20 cellular contexts compared by ENCODE assay signal in the genomic region with DNA sequence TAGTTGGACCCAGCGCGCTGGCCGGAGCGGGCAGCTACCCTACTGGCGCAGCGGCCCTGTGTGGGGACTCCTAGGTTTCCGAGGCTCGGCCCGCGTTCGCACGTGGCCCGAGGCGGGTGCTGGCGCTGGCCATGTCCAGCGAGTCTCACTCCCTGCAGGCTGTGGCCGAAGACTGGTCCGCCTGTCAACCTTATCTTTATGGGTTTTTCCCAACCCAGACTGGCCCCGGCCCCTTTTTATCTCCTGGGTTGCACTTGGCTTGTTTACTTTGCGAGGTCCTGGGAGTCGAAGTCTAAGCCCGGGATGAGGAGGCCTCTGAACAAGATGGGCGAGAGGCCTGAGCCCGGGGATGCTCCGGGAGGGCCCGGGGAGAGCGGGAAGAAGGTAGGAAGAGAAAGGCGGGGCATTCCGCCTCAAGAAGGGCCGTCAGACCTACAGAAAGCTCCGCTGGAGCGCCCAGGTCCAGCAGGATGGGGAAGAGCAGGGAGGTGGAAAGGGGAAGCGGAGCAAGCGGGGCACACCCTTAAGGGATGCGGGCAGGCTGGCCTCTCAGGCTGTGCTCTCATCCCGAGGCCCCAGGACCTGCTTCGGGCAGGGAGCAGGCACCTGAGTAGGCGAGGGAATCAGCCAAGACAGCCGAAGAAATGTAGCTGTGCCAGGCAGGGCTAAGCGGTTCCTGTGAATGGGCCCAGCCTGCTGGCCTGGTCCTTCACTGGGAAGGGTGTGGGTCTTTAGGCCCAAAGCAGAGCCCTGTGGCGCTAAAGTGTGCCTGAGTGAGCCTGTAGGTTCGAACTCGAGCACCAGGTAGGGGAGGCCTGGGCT. TPM values are rescaled to one million over a fixed set of nuclear protein-coding genes. Genes with fewer than 3 reads are reported as not detected.
DNase-seq lines count a peak whose midpoint lies in the region; ATAC-seq and TF ChIP-seq lines count a peak whose summit lies in the region.
"Had no signal": no experiment of that assay in that cellular context is flagged by ENCODE, and none has a peak within 500 bp of the region (broad histone marks: within the 10 kb centered on the region; RNA-seq: fewer than 3 reads in every experiment).

No MANE protein-coding gene starts in this region.

- peaks cover 98% of the 10 kb centered on the region for H3K27me3 Mint-ChIP-seq in endodermal cell (ENCODE audit: insufficient read depth)

- H3K36me3 Mint-ChIP-seq in endodermal cell (ENCODE audit: low read depth), result no peaks in the 10 kb centered on the region
- H3K36me3 Mint-ChIP-seq: activated naive CD8-positive, alpha-beta T cell treated with anti-CD3 and anti-CD28 coated beads for 36 hours; stimulated activated effector memory CD8-positive, alpha-beta T cell treated with anti-CD3 and anti-CD28 coated beads, Interleukin-12 subunit alpha, Interleukin-12 subunit beta, amount 100 ng/mL, for 72 hours had no signal

- H3K4me3 ChIP-seq in endodermal cell (ENCODE audit: low read length), result no peak overlapping the region
- H3K4me3 ChIP-seq in upper lobe of left lung, result peak overlapping the region; percentile 18 to 52 (median 36)
- H3K4me3 ChIP-seq: pancreas had no signal

- no peak overlapping the region for H3K9ac ChIP-seq in endodermal cell (ENCODE audit: extremely low read depth, low read length, poor library complexity, severe bottlenecking)
- H3K9ac ChIP-seq: KMS-11 had no signal

- H3K4me3 Mint-ChIP-seq in endodermal cell, result no peak overlapping the region
- H3K4me3 Mint-ChIP-seq: activated naive CD8-positive, alpha-beta T cell treated with anti-CD3 and anti-CD28 coated beads for 36 hours had no signal

- H3K4me1 Mint-ChIP-seq in endodermal cell, result peaks cover 23% of the 10 kb centered on the region

- ATAC-seq in Right ventricle myocardium superior (ENCODE audit: poor library complexity), result no peak
- ATAC-seq in upper lobe of left lung (ENCODE audit: low FRiP score in 2 of 2), result no peak
- no peak for ATAC-seq in GM21515 (IDR thresholded peaks at IDR 0.05; ENCODE audit: unreplicated experiment)
- ATAC-seq in HG02798 (IDR thresholded peaks at IDR 0.05; ENCODE audit: poor library complexity, unreplicated experiment), result no peak
- ATAC-seq: stimulated activated effector memory CD8-positive, alpha-beta T cell treated with anti-CD3 and anti-CD28 coated beads, Interleukin-12 subunit alpha, Interleukin-12 subunit beta, amount 100 ng/mL, for 72 hours had no signal

- DNase-seq in Right ventricle myocardium superior, result peak; percentile 29
- DNase-seq in cardiac septum (ENCODE audit: low spot score), result no peak
- peak; percentile 78 for DNase-seq in endodermal cell
- peak; percentile 68 for DNase-seq in mesenteric fat pad (ENCODE audit: low spot score)
- peak in 1 of 2 donors; percentile 62 for DNase-seq in upper lobe of left lung
- no peak for DNase-seq in NCI-H69 (lab: John Stamatoyannopoulos, UW)
- DNase-seq: activated naive CD8-positive, alpha-beta T cell treated with anti-CD3 and anti-CD28 coated beads for 36 hours; effector CD4-positive, alpha-beta T cell; HFFc6; NCI-H1417 treated with DMSO at 0.1 percent for 48 hours; SHP77 had no signal

- intact Hi-C loops in Right ventricle myocardium superior (cut with DNase I), result no loop called here
- intact Hi-C loops in cardiac septum (cut with DNase I), result no loop called here

- no peaks in the 10 kb centered on the region for H3K9me3 Mint-ChIP-seq in endodermal cell
- H3K9me3 Mint-ChIP-seq: activated naive CD8-positive, alpha-beta T cell treated with anti-CD3 and anti-CD28 coated beads for 36 hours; HFFc6; stimulated activated effector memory CD8-positive, alpha-beta T cell treated with anti-CD3 and anti-CD28 coated beads, Interleukin-12 subunit alpha, Interleukin-12 subunit beta, amount 100 ng/mL, for 72 hours had no signal

- H3K27ac Mint-ChIP-seq in endodermal cell, result no peak overlapping the region
- H3K27ac Mint-ChIP-seq: activated naive CD8-positive, alpha-beta T cell treated with anti-CD3 and anti-CD28 coated beads for 36 hours; HFFc6; stimulated activated effector memory CD8-positive, alpha-beta T cell treated with anti-CD3 and anti-CD28 coated beads, Interleukin-12 subunit alpha, Interleukin-12 subunit beta, amount 100 ng/mL, for 72 hours had no signal

- H3K4me1 ChIP-seq in endodermal cell (ENCODE audit: control insufficient read depth, insufficient read depth, low read length) (peaks cover 4% of the 10 kb centered on the region), upper lobe of left lung (peaks cover 24 to 48% (median 31%) of the 10 kb centered on the region in 4 donors)

- TF ChIP-seq CTCF in endodermal cell (conservative IDR thresholded peaks at IDR 0.05), result no peak
- TF ChIP-seq CTCF in upper lobe of left lung (IDR thresholded peaks at IDR 0.05), result no peak

- H3K27ac ChIP-seq in endodermal cell (ENCODE audit: low read depth, low read length), result no peak overlapping the region
- H3K27ac ChIP-seq in upper lobe of left lung, result peak overlapping the region; percentile 78 to 92 (median 86)
- H3K27ac ChIP-seq: KMS-11, pancreas, vagina had no signal

- no peaks in the 10 kb centered on the region for H3K9me3 ChIP-seq in endodermal cell (ENCODE audit: control insufficient read depth, low read length)
- no peaks in the 10 kb centered on the region for H3K9me3 ChIP-seq in upper lobe of left lung
- H3K9me3 ChIP-seq: pancreas, vagina had no signal

- WGBS in endodermal cell (ENCODE audit: insufficient coverage in 1 of 2, insufficient read length in 1 of 2), 2 experiments, result 11 to 15% methylated on average over 23 to 43 of the region's 43 CpGs
- 23 to 29% methylated on average over 21 to 38 of the region's 43 CpGs for WGBS in upper lobe of left lung, 2 donors

- H3K27me3 ChIP-seq in endodermal cell (ENCODE audit: control insufficient read depth, insufficient read depth, low read length, poor library complexity, severe bottlenecking) (peaks cover 100% of the 10 kb centered on the region), upper lobe of left lung (peaks cover 0 to 71% (median 48%) of the 10 kb centered on the region in 4 donors)

- TF ChIP-seq EP300 in upper lobe of left lung (IDR thresholded peaks at IDR 0.05), result no peak

- no peaks in the 10 kb centered on the region for H3K36me3 ChIP-seq in endodermal cell (ENCODE audit: control insufficient read depth, insufficient read depth, low read length)
- no peaks in the 10 kb centered on the region for H3K36me3 ChIP-seq in upper lobe of left lung
- H3K36me3 ChIP-seq: pancreas, vagina had no signal

- no peak for TF ChIP-seq POLR2A in upper lobe of left lung (IDR thresholded peaks at IDR 0.05)

RNA-seq across cellular contexts. Expression of gene TBX4, which starts 2.9 kb away (rescaled TPM):
- total RNA-seq in Right ventricle myocardium superior (not detected), cardiac septum (0.05 TPM), endodermal cell (not detected), mesenteric fat pad (0.19 TPM), upper lobe of left lung (10 to 100 TPM; 10.2 to 69.1 (median 22.7) TPM)
- 1.5 TPM for polyA plus RNA-seq in endodermal cell (2013, experiment 1 of 2)
- polyA plus RNA-seq in endodermal cell (2013, experiment 2 of 2), result 1.4 TPM
- total RNA-seq: activated naive CD8-positive, alpha-beta T cell treated with anti-CD3 and anti-CD28 coated beads for 36 hours; bronchial epithelial cell; liver; pancreas; T-helper 2 cell treated with Interferon-gamma antibody and Interleukin-4, amounts not matched to agents 100 ng/mL and 5 ng/mL, for 36 hours; vagina had no signal
- polyA plus RNA-seq: liver, pancreas had no signal

RNA-seq across cellular contexts. Expression of gene TBX2, which starts 55.5 kb away (rescaled TPM):
- total RNA-seq in Right ventricle myocardium superior (13.1 TPM), cardiac septum (17.2 TPM), endodermal cell (under 1 TPM in 1 of 2 donors, not detected in 1; 0.07 TPM), mesenteric fat pad (16.1 TPM), upper lobe of left lung (100 to 1,000 TPM in 2 of 6 donors, 10 to 100 TPM in 4; 22.4 to 130 (median 92.7) TPM)
- 2.8 TPM for polyA plus RNA-seq in endodermal cell (2013, experiment 1 of 2)
- 2.1 TPM for polyA plus RNA-seq in endodermal cell (2013, experiment 2 of 2)
- total RNA-seq: activated naive CD8-positive, alpha-beta T cell treated with anti-CD3 and anti-CD28 coated beads for 36 hours; T-helper 2 cell treated with Interferon-gamma antibody and Interleukin-4, amounts not matched to agents 100 ng/mL and 5 ng/mL, for 36 hours had no signal

Comparison
In these comparisons a context has a peak if more than half of its experiments do, and no peak if none do; other contexts are left out.
1. DNase-seq: peak in Right ventricle myocardium superior (single experiment), endodermal cell (single experiment) and mesenteric fat pad (single experiment); none in cardiac septum (single experiment) and NCI-H69 (single experiment).
2. RNA of gene TBX2, which starts 55.5 kb away (total RNA-seq): 22.4 to 130 TPM in upper lobe of left lung, 17.2 TPM in cardiac septum (single experiment), 16.1 TPM in mesenteric fat pad (single experiment) and 13.1 TPM in Right ventricle myocardium superior (single experiment); 0.07 TPM in endodermal cell; every median in the first group is over 10 times any median in the second.